9 cellular contexts compared by ENCODE assay signal in genomic region chr1:31376374-31377134, GRCh38. TPM values are rescaled to one million over a fixed set of nuclear protein-coding genes. Genes with fewer than 3 reads are reported as not detected.
DNase-seq lines count a peak whose midpoint lies in the region; ATAC-seq, FAIRE-seq and TF ChIP-seq lines count a peak whose summit lies in the region.
"Had no signal": no experiment of that assay in that cellular context is flagged by ENCODE, and none has a peak within 500 bp of the region (broad histone marks: within the 10 kb centered on the region; RNA-seq: fewer than 3 reads in every experiment).

No MANE protein-coding gene starts in this region.

- H3K36me3 ChIP-seq in skeletal muscle satellite cell (ENCODE audit: insufficient read depth, low read length): no peaks in the 10 kb centered on the region

- no peaks in the 10 kb centered on the region for H3K9me3 ChIP-seq in skeletal muscle satellite cell (replicated peaks; ENCODE audit: low read length)

- H3K9ac ChIP-seq in skeletal muscle satellite cell (ENCODE audit: low read depth, low read length): no peak overlapping the region

- DNase-seq in HFF-Myc (ENCODE audit: extremely low read depth, low read depth) (peak; percentile 99), SK-N-DZ (ENCODE audit: low spot score) (peak; percentile 81), frontal cortex (ENCODE audit: low spot score in 2 of 2) (peak; percentile 68 to 70), OCI-M1 (lab: John Stamatoyannopoulos, UW) (no peak), KG1 (lab: John Stamatoyannopoulos, UW) (no peak)
- DNase-seq: activated naive CD8-positive, alpha-beta T cell treated with anti-CD3 and anti-CD28 coated beads, Interleukin-2, amount 50 U/mL, for 24 hours; NCI-H510A treated with DMSO at 0.1 percent for 48 hours had no signal

- no peak overlapping the region for H3K4me3 ChIP-seq in HFF-Myc (replicated peaks; ENCODE audit: low read depth, low read length)
- H3K4me3 ChIP-seq in skeletal muscle satellite cell (ENCODE audit: low read length): no peak overlapping the region

- no peak for ATAC-seq in HG02678 (IDR thresholded peaks at IDR 0.05; ENCODE audit: unreplicated experiment)
- ATAC-seq: activated naive CD8-positive, alpha-beta T cell treated with anti-CD3 and anti-CD28 coated beads, Interleukin-2, amount 50 U/mL, for 24 hours had no signal

- peak overlapping the region; percentile 5 for H3K4me2 ChIP-seq in skeletal muscle satellite cell (ENCODE audit: low read length)

- H3K27me3 ChIP-seq in skeletal muscle satellite cell (ENCODE audit: control insufficient read depth, insufficient read depth, low read length): no peaks in the 10 kb centered on the region

- FAIRE-seq in frontal cortex (lab: Jason Lieb, UNC): peak; percentile 8

- H3K4me1 ChIP-seq in skeletal muscle satellite cell (ENCODE audit: control insufficient read depth, insufficient read depth, low read length): peaks cover 45% of the 10 kb centered on the region

- TF ChIP-seq CTCF in HFF-Myc (IDR thresholded peaks at IDR 0.05; ENCODE audit: low read depth, low read length, missing control alignments): no peak

RNA-seq across cellular contexts. Expression of gene FABP3, which starts 3.7 kb away (rescaled TPM):
- polyA plus RNA-seq in SK-N-DZ (2014; cell fraction: cytosol; rRNA removed): 1.2 and 7.3 TPM in 2 replicates
- 0.74 TPM in 1 of 2 replicates, not detected in the other for polyA plus RNA-seq in SK-N-DZ (2014; cell fraction: nucleus; rRNA removed)
- total RNA-seq in frontal cortex: 198 TPM
- total RNA-seq in skeletal muscle satellite cell (2012; rRNA removed): 62.9 and 214 TPM in 2 replicates

RNA-seq across cellular contexts. Expression of gene SERINC2, which starts 36.5 kb away (rescaled TPM):
- 0.10 and 1.3 TPM in 2 replicates for polyA plus RNA-seq in SK-N-DZ (2014; cell fraction: cytosol; rRNA removed)
- polyA plus RNA-seq in SK-N-DZ (2014; cell fraction: nucleus; rRNA removed): 0.22 and 0.37 TPM in 2 replicates
- 0.41 TPM for total RNA-seq in frontal cortex
- 8.1 and 12.0 TPM in 2 replicates for total RNA-seq in skeletal muscle satellite cell (2012; rRNA removed)

Comparison
In these comparisons a context has a peak if more than half of its experiments do, and no peak if none do; other contexts are left out.
1. DNase-seq: peak in HFF-Myc (single experiment), SK-N-DZ (single experiment) and frontal cortex (2 of 2); none in OCI-M1 (single experiment) and KG1 (single experiment).